ENCODE assay signal across 38 cellular contexts in the genomic region with DNA sequence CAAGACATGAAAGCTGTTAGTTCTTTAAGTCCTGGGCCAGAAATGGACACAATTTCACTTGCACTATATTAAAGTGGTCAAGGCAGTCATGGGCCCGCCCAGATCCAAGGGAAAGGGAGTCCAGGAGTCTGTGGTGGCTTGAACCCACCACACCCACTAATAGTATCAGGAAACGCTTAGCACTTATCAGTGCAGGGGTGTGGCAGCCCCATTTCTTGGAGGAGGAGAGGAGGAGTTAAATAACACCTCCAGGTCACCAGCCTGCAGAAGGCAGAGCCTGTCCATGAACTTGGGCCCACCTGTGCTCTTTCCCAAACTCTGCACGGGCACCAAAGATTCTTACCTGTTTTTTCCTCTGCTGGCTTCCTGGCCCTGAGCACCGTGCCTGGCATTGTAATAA. TPM values are rescaled to one million over a fixed set of nuclear protein-coding genes. Genes with fewer than 3 reads are reported as not detected.
DNase-seq lines count a peak whose midpoint lies in the region; ATAC-seq and TF ChIP-seq lines count a peak whose summit lies in the region.
"Had no signal": no experiment of that assay in that cellular context is flagged by ENCODE, and none has a peak within 500 bp of the region (broad histone marks: within the 10 kb centered on the region; RNA-seq: fewer than 3 reads in every experiment).

No MANE protein-coding gene starts in this region.

- no peaks in the 10 kb centered on the region for H3K27me3 ChIP-seq in Peyer's patch
- no peaks in the 10 kb centered on the region for H3K27me3 ChIP-seq in muscle layer of duodenum (ENCODE audit: low read depth, low read length)
- no peaks in the 10 kb centered on the region for H3K27me3 ChIP-seq in naive thymus-derived CD4-positive, alpha-beta T cell (ENCODE audit: control insufficient read depth in 2 of 2, insufficient read depth in 2 of 2, low read length in 2 of 2)
- H3K27me3 ChIP-seq: foreskin keratinocyte, heart left ventricle, ovary, upper lobe of left lung had no signal

- DNase-seq in GM10248 (ENCODE audit: extremely low spot score) (peak; percentile 10), Peyer's patch (peak in 2 of 3 donors; percentile 77 to 86), cerebellar cortex (ENCODE audit: low spot score) (no peak), ecto neural progenitor cell (ENCODE audit: low spot score) (no peak)
- no peak for DNase-seq in naive thymus-derived CD4-positive, alpha-beta T cell
- DNase-seq: activated CD4-positive, alpha-beta T cell treated with anti-CD3 and anti-CD28 coated beads for 36 hours; activated CD8-positive, alpha-beta T cell treated with anti-CD3 and anti-CD28 coated beads, Interleukin-2, amount 10 ng/mL, durations not matched to agents 7 days and 5 days; activated effector memory CD4-positive, alpha-beta T cell treated with anti-CD3 and anti-CD28 coated beads, Interleukin-2, amount 50 U/mL, for 16 hours; activated naive CD8-positive, alpha-beta T cell treated with anti-CD3 and anti-CD28 coated beads, Interleukin-2, amount 10 ng/mL, durations not matched to agents 7 days and 5 days; activated T-cell treated with anti-CD3 and anti-CD28 coated beads for 4 hours; AML-193; CD8-positive, alpha-beta memory T cell; DMS53; effector CD4-positive, alpha-beta T cell; foreskin keratinocyte; heart left ventricle; KG1; left cardiac atrium; MM.1S; NCI-H1417 treated with DMSO at 0.1 percent for 48 hours; NCI-H774; ovary; retina; RPMI8226; stimulated activated CD4-positive, alpha-beta T cell treated with anti-CD3 and anti-CD28 coated beads, Interleukin-2, amount 100 ng/mL, for 24 hours; upper lobe of left lung had no signal

- peaks cover 3 to 8% (median 7%) of the 10 kb centered on the region in 7 donors for H3K4me1 Mint-ChIP-seq in naive thymus-derived CD4-positive, alpha-beta T cell

- H3K9me3 ChIP-seq in Peyer's patch = no peaks in the 10 kb centered on the region
- H3K9me3 ChIP-seq in muscle layer of duodenum (ENCODE audit: control insufficient read depth in 1 of 2, low read length in 2 of 2) = no peaks in the 10 kb centered on the region
- H3K9me3 ChIP-seq in naive thymus-derived CD4-positive, alpha-beta T cell (ENCODE audit: control insufficient read depth in 2 of 3, low read length in 3 of 3) = no peaks in the 10 kb centered on the region
- H3K9me3 ChIP-seq: A549, heart left ventricle, ovary, upper lobe of left lung had no signal

- H3K36me3 ChIP-seq in Peyer's patch (no peaks in the 10 kb centered on the region), muscle layer of duodenum (ENCODE audit: control insufficient read depth in 1 of 2, insufficient read depth in 2 of 2, low read length in 2 of 2) (no peaks in the 10 kb centered on the region)
- no peaks in the 10 kb centered on the region for H3K36me3 ChIP-seq in naive thymus-derived CD4-positive, alpha-beta T cell (ENCODE audit: control insufficient read depth in 2 of 3, insufficient read depth in 3 of 3, low read length in 3 of 3)
- H3K36me3 ChIP-seq: heart left ventricle, ovary, upper lobe of left lung had no signal

- H3K4me3 Mint-ChIP-seq in naive thymus-derived CD4-positive, alpha-beta T cell = no peak overlapping the region
- H3K4me3 Mint-ChIP-seq: activated CD4-positive, alpha-beta T cell treated with anti-CD3 and anti-CD28 coated beads for 36 hours; activated CD8-positive, alpha-beta T cell treated with anti-CD3 and anti-CD28 coated beads, Interleukin-2, amount 10 ng/mL, durations not matched to agents 7 days and 5 days; activated naive CD8-positive, alpha-beta T cell treated with anti-CD3 and anti-CD28 coated beads, Interleukin-2, amount 10 ng/mL, durations not matched to agents 7 days and 5 days; CD8-positive, alpha-beta memory T cell; central memory CD8-positive, alpha-beta T cell; memory B cell; nephron had no signal

- H3K36me3 Mint-ChIP-seq in naive thymus-derived CD4-positive, alpha-beta T cell = no peaks in the 10 kb centered on the region
- H3K36me3 Mint-ChIP-seq: activated naive CD8-positive, alpha-beta T cell treated with anti-CD3 and anti-CD28 coated beads, Interleukin-2, amount 10 ng/mL, durations not matched to agents 7 days and 5 days; CD8-positive, alpha-beta memory T cell; memory B cell had no signal

- TF ChIP-seq CTCF in GM10248 (IDR thresholded peaks at IDR 0.05; ENCODE audit: control extremely low read depth, extremely low read depth, low read depth, missing control alignments) (no peak), Peyer's patch (IDR thresholded peaks at IDR 0.05) (no peak)

- CTCF ChIA-PET in GM10248 (lab: Yijun Ruan, JAX) = interaction anchor here (5.6 kb wide), 1 partner anchor 32 kb away, joined by 23 read pairs; the partner anchor contains the start of gene CA11
- CTCF ChIA-PET in naive thymus-derived CD4-positive, alpha-beta T cell (lab: Charles Lee) = interaction anchor here (5.3 kb wide), 1 partner anchor 33 kb away, joined by 43 read pairs; the partner anchor contains the start of gene CA11

- ATAC-seq in esophagus mucosa (peak; percentile 25), HG02973 (IDR thresholded peaks at IDR 0.05; ENCODE audit: unreplicated experiment) (no peak)
- ATAC-seq in naive thymus-derived CD4-positive, alpha-beta T cell = no peak
- ATAC-seq: A549; activated CD4-positive, alpha-beta T cell treated with anti-CD3 and anti-CD28 coated beads for 36 hours; activated CD8-positive, alpha-beta T cell treated with anti-CD3 and anti-CD28 coated beads, Interleukin-2, amount 10 ng/mL, durations not matched to agents 7 days and 5 days; foreskin keratinocyte; left cardiac atrium had no signal

- POLR2A ChIA-PET in GM10248 (lab: Yijun Ruan, JAX) = no interaction called here
- POLR2A ChIA-PET in naive thymus-derived CD4-positive, alpha-beta T cell (lab: Charles Lee) = interaction anchor here (2.2 kb wide), 1 partner anchor 60 kb away, joined by 6 read pairs; no protein-coding TSS in a partner anchor

- H3K4me1 ChIP-seq in Peyer's patch = peaks cover 0 to 13% (median 0%) of the 10 kb centered on the region in 4 donors
- peaks cover 0 to 4% of the 10 kb centered on the region in 2 donors for H3K4me1 ChIP-seq in muscle layer of duodenum (ENCODE audit: control insufficient read depth in 1 of 2, insufficient read depth in 2 of 2, low read length in 2 of 2)
- peaks cover 6 to 7% of the 10 kb centered on the region in 2 donors for H3K4me1 ChIP-seq in naive thymus-derived CD4-positive, alpha-beta T cell (ENCODE audit: control insufficient read depth in 2 of 2, insufficient read depth in 2 of 2, low read length in 2 of 2)
- H3K4me1 ChIP-seq: foreskin keratinocyte had no signal

- H3K27me3 Mint-ChIP-seq in naive thymus-derived CD4-positive, alpha-beta T cell = no peaks in the 10 kb centered on the region
- H3K27me3 Mint-ChIP-seq: activated CD4-positive, alpha-beta T cell treated with anti-CD3 and anti-CD28 coated beads for 36 hours; central memory CD8-positive, alpha-beta T cell had no signal

- H3K27ac ChIP-seq in Peyer's patch (peak overlapping the region in 3 of 4 donors; percentile 66 to 95 (median 87)), muscle layer of duodenum (ENCODE audit: low read length) (peak overlapping the region; percentile 63)
- no peak overlapping the region for H3K27ac ChIP-seq in naive thymus-derived CD4-positive, alpha-beta T cell (ENCODE audit: low read depth, low read length)
- H3K27ac ChIP-seq: A549, foreskin keratinocyte, heart left ventricle, ovary, upper lobe of left lung had no signal

- intact Hi-C loops in naive thymus-derived CD4-positive, alpha-beta T cell (cut with micrococcal nuclease) = loop anchor here in 1 of 2 donors (5.0 kb wide), 1 partner anchor 41 kb away; the partner anchor contains the start of gene DBP

- H3K9me3 Mint-ChIP-seq in naive thymus-derived CD4-positive, alpha-beta T cell = no peaks in the 10 kb centered on the region
- H3K9me3 Mint-ChIP-seq: activated naive CD8-positive, alpha-beta T cell treated with anti-CD3 and anti-CD28 coated beads, Interleukin-2, amount 10 ng/mL, durations not matched to agents 7 days and 5 days; CD8-positive, alpha-beta memory T cell; central memory CD8-positive, alpha-beta T cell; memory B cell; nephron had no signal

- peak; percentile 19 to 67 for TF ChIP-seq POLR2A in Peyer's patch (IDR thresholded peaks at IDR 0.05)

- H3K27ac Mint-ChIP-seq in naive thymus-derived CD4-positive, alpha-beta T cell = no peak overlapping the region
- H3K27ac Mint-ChIP-seq: activated CD4-positive, alpha-beta T cell treated with anti-CD3 and anti-CD28 coated beads for 36 hours; activated CD8-positive, alpha-beta T cell treated with anti-CD3 and anti-CD28 coated beads, Interleukin-2, amount 10 ng/mL, durations not matched to agents 7 days and 5 days; activated naive CD8-positive, alpha-beta T cell treated with anti-CD3 and anti-CD28 coated beads, Interleukin-2, amount 10 ng/mL, durations not matched to agents 7 days and 5 days; CD8-positive, alpha-beta memory T cell; memory B cell; nephron had no signal

- H3K4me3 ChIP-seq in Peyer's patch = no peak overlapping the region
- no peak overlapping the region for H3K4me3 ChIP-seq in muscle layer of duodenum (ENCODE audit: low read depth in 1 of 2, low read length in 2 of 2)
- no peak overlapping the region for H3K4me3 ChIP-seq in naive thymus-derived CD4-positive, alpha-beta T cell (ENCODE audit: low read length)
- H3K4me3 ChIP-seq: A549, heart left ventricle, ovary, smooth muscle cell, upper lobe of left lung had no signal

RNA-seq across cellular contexts. Expression of gene NTN5, which starts 5.4 kb away (rescaled TPM):
- total RNA-seq in Peyer's patch (1 to 10 TPM in 1 of 4 donors, not detected in 3; 6.8 TPM), esophagus mucosa (not detected)
- total RNA-seq in naive thymus-derived CD4-positive, alpha-beta T cell = 1 to 10 TPM in 4 of 5 experiments, under 1 TPM in 1; 0.99 to 5.9 (median 3.0) TPM
- under 1 TPM; 0.41 to 0.59 TPM for polyA plus RNA-seq in naive thymus-derived CD4-positive, alpha-beta T cell
- total RNA-seq: epithelial cell of proximal tubule, foreskin keratinocyte, HT1080, smooth muscle cell had no signal
- polyA plus RNA-seq: CD8-positive, alpha-beta memory T cell; foreskin keratinocyte had no signal

RNA-seq across cellular contexts. Expression of gene FUT2, which starts 17.6 kb away (rescaled TPM):
- total RNA-seq in Peyer's patch (10 to 100 TPM; 11.6 to 91.6 (median 53.8) TPM), esophagus mucosa (101 TPM)
- total RNA-seq in naive thymus-derived CD4-positive, alpha-beta T cell = not detected
- polyA plus RNA-seq in naive thymus-derived CD4-positive, alpha-beta T cell = under 1 TPM; 0.09 to 0.78 TPM
- total RNA-seq: activated CD4-positive, alpha-beta T cell treated with anti-CD3 and anti-CD28 coated beads for 36 hours; activated CD8-positive, alpha-beta T cell treated with anti-CD3 and anti-CD28 coated beads, Interleukin-2, amount 10 ng/mL, durations not matched to agents 7 days and 5 days; activated naive CD8-positive, alpha-beta T cell treated with anti-CD3 and anti-CD28 coated beads, Interleukin-2, amount 10 ng/mL, durations not matched to agents 7 days and 5 days; CD8-positive, alpha-beta memory T cell; HT1080; left cardiac atrium; SK-MEL-5; T-helper 1 cell treated with Interleukin-12 subunit alpha and Interleukin-12 subunit beta and Interleukin-4 antibody, amounts not matched to agents 30 ng/mL and 1 ng/mL, for 36 hours had no signal
- polyA plus RNA-seq: A549 had no signal

RNA-seq across cellular contexts. Expression of gene CA11, which starts 32.2 kb away (rescaled TPM):
- total RNA-seq in Peyer's patch = 1 to 10 TPM in 3 of 4 donors, under 1 TPM in 1; 0.70 to 8.3 (median 2.1) TPM
- 3.1 TPM for total RNA-seq in esophagus mucosa
- total RNA-seq in naive thymus-derived CD4-positive, alpha-beta T cell = 10 to 100 TPM in 4 of 5 experiments, 1 to 10 TPM in 1; 7.5 to 20.5 (median 12.5) TPM
- polyA plus RNA-seq in naive thymus-derived CD4-positive, alpha-beta T cell = 1 to 10 TPM; 6.3 to 8.0 TPM

RNA-seq across cellular contexts. Expression of gene DBP, which starts 41.0 kb away (rescaled TPM):
- total RNA-seq in Peyer's patch (10 to 100 TPM in 3 of 4 donors, 1 to 10 TPM in 1; 9.9 to 51.5 (median 35.8) TPM), esophagus mucosa (6.7 TPM)
- 10 to 100 TPM; 11.9 to 79.9 (median 33.2) TPM for total RNA-seq in naive thymus-derived CD4-positive, alpha-beta T cell
- 100 to 1,000 TPM in 1 of 2 donors, 10 to 100 TPM in 1; 61.7 to 130 TPM for polyA plus RNA-seq in naive thymus-derived CD4-positive, alpha-beta T cell

RNA-seq across cellular contexts. Expression of gene MAMSTR, which starts 41.3 kb away (rescaled TPM):
- total RNA-seq in Peyer's patch (1 to 10 TPM in 1 of 4 donors, under 1 TPM in 1, not detected in 2; 0.70 to 1.1 TPM), esophagus mucosa (0.56 TPM)
- total RNA-seq in naive thymus-derived CD4-positive, alpha-beta T cell = 1 to 10 TPM in 3 of 5 experiments, under 1 TPM in 2; 0.80 to 2.1 (median 1.3) TPM
- under 1 TPM; 0.25 to 0.87 TPM for polyA plus RNA-seq in naive thymus-derived CD4-positive, alpha-beta T cell

Comparison
In these comparisons a context has a peak if more than half of its experiments do, and no peak if none do; other contexts are left out.
1. DNase-seq: peak in GM10248 (single experiment) and Peyer's patch (2 of 3); none in cerebellar cortex (single experiment), ecto neural progenitor cell (single experiment) and naive thymus-derived CD4-positive, alpha-beta T cell (0 of 9).
2. RNA of gene FUT2, which starts 17.6 kb away (total RNA-seq): 101 TPM in esophagus mucosa (single experiment) and 11.6 to 91.6 TPM in Peyer's patch; not detected in naive thymus-derived CD4-positive, alpha-beta T cell; every median in the first group is over 10 times any median in the second.